In genomic region chr7:128209229-128210035, GRCh38 we compare ENCODE assay signal across 9 cellular contexts. TPM values are rescaled to one million over a fixed set of nuclear protein-coding genes. Genes with fewer than 3 reads are reported as not detected.
DNase-seq lines count a peak whose midpoint lies in the region; ATAC-seq and TF ChIP-seq lines count a peak whose summit lies in the region.
"Had no signal": no experiment of that assay in that cellular context is flagged by ENCODE, and none has a peak within 500 bp of the region (broad histone marks: within the 10 kb centered on the region; RNA-seq: fewer than 3 reads in every experiment).

No MANE protein-coding gene starts in this region.

- H3K27ac ChIP-seq in upper lobe of right lung: no peak overlapping the region

- H3K9me3 ChIP-seq in upper lobe of right lung: no peaks in the 10 kb centered on the region

- peaks cover 50% of the 10 kb centered on the region for H3K27me3 Mint-ChIP-seq in activated naive CD4-positive, alpha-beta T cell treated with anti-CD3 and anti-CD28 coated beads, Interleukin-2, amount 10 ng/mL, durations not matched to agents 7 days and 5 days
- H3K27me3 Mint-ChIP-seq in glutamatergic neuron (ENCODE audit: unreplicated experiment): peaks cover 7% of the 10 kb centered on the region

- H3K36me3 ChIP-seq in upper lobe of right lung: no peaks in the 10 kb centered on the region

- no peaks in the 10 kb centered on the region for H3K9me3 Mint-ChIP-seq in activated naive CD4-positive, alpha-beta T cell treated with anti-CD3 and anti-CD28 coated beads, Interleukin-2, amount 10 ng/mL, durations not matched to agents 7 days and 5 days
- H3K9me3 Mint-ChIP-seq in glutamatergic neuron (ENCODE audit: unreplicated experiment): peaks cover 1% of the 10 kb centered on the region

- H3K4me3 ChIP-seq in upper lobe of right lung: no peak overlapping the region

- H3K4me1 Mint-ChIP-seq in activated naive CD4-positive, alpha-beta T cell treated with anti-CD3 and anti-CD28 coated beads, Interleukin-2, amount 10 ng/mL, durations not matched to agents 7 days and 5 days: no peaks in the 10 kb centered on the region
- H3K4me1 Mint-ChIP-seq in glutamatergic neuron (ENCODE audit: low read depth, unreplicated experiment): peaks cover 3% of the 10 kb centered on the region

- no peaks in the 10 kb centered on the region for H3K4me1 ChIP-seq in upper lobe of right lung

- peak; percentile 60 for ATAC-seq in GM19455 (IDR thresholded peaks at IDR 0.05; ENCODE audit: unreplicated experiment)
- ATAC-seq in SK-N-SH treated with all-trans-retinoic acid at 6 μM for 48 hours: peak; percentile 86
- peak; percentile 96 for ATAC-seq in upper lobe of right lung

- DNase-seq in CMK (ENCODE audit: low read depth) (peak; percentile 32), M059J (ENCODE audit: low read depth) (peak; percentile 69), glutamatergic neuron (peak; percentile 72), posterior cingulate gyrus (peak; percentile 42 to 96 (median 72)), upper lobe of right lung (peak; percentile 78)
- peak; percentile 74 for DNase-seq in activated naive CD4-positive, alpha-beta T cell treated with anti-CD3 and anti-CD28 coated beads, Interleukin-2, amount 10 ng/mL, durations not matched to agents 7 days and 5 days

- peaks cover 31% of the 10 kb centered on the region for H3K27me3 ChIP-seq in upper lobe of right lung

- intact Hi-C loops in posterior cingulate gyrus (cut with DNase I): loop anchor here (1.0 to 10.0 kb wide), 4 partner anchors 74 to 501 kb away; no protein-coding TSS in a partner anchor
- intact Hi-C loops in upper lobe of right lung (cut with DNase I): loop anchor here (5.0 kb wide), 1 partner anchor 72 kb away; no protein-coding TSS in a partner anchor

- TF ChIP-seq CTCF in glutamatergic neuron (IDR thresholded peaks at IDR 0.05; ENCODE audit: partially characterized antibody, unreplicated experiment) (peak; percentile 96), upper lobe of right lung (IDR thresholded peaks at IDR 0.05) (peak; percentile 96)

- H3K27ac Mint-ChIP-seq in activated naive CD4-positive, alpha-beta T cell treated with anti-CD3 and anti-CD28 coated beads, Interleukin-2, amount 10 ng/mL, durations not matched to agents 7 days and 5 days: no peak overlapping the region
- no peak overlapping the region for H3K27ac Mint-ChIP-seq in glutamatergic neuron (ENCODE audit: unreplicated experiment)

- no peak overlapping the region for H3K4me3 Mint-ChIP-seq in activated naive CD4-positive, alpha-beta T cell treated with anti-CD3 and anti-CD28 coated beads, Interleukin-2, amount 10 ng/mL, durations not matched to agents 7 days and 5 days
- H3K4me3 Mint-ChIP-seq in glutamatergic neuron (ENCODE audit: unreplicated experiment): no peak overlapping the region

- CTCF ChIA-PET in activated naive CD4-positive, alpha-beta T cell treated with anti-CD3 and anti-CD28 coated beads, Interleukin-2, amount 10 ng/mL, durations not matched to agents 7 days and 5 days (lab: Charles Lee): interaction anchor here (0.6 to 9.4 kb wide), 48 partner anchors 10 to 959 kb away, joined by 3 to 161 read pairs (median 4); no protein-coding TSS in a partner anchor

- no peaks in the 10 kb centered on the region for H3K36me3 Mint-ChIP-seq in activated naive CD4-positive, alpha-beta T cell treated with anti-CD3 and anti-CD28 coated beads, Interleukin-2, amount 10 ng/mL, durations not matched to agents 7 days and 5 days
- peaks cover 6% of the 10 kb centered on the region for H3K36me3 Mint-ChIP-seq in glutamatergic neuron (ENCODE audit: unreplicated experiment)

TF ChIP-seq in SK-N-SH treated with all-trans-retinoic acid at 6 μM for 48 hours, 23 proteins besides CTCF, POLR2A, EP300 and RAD21:
- TF ChIP-seq, protein P1, sequence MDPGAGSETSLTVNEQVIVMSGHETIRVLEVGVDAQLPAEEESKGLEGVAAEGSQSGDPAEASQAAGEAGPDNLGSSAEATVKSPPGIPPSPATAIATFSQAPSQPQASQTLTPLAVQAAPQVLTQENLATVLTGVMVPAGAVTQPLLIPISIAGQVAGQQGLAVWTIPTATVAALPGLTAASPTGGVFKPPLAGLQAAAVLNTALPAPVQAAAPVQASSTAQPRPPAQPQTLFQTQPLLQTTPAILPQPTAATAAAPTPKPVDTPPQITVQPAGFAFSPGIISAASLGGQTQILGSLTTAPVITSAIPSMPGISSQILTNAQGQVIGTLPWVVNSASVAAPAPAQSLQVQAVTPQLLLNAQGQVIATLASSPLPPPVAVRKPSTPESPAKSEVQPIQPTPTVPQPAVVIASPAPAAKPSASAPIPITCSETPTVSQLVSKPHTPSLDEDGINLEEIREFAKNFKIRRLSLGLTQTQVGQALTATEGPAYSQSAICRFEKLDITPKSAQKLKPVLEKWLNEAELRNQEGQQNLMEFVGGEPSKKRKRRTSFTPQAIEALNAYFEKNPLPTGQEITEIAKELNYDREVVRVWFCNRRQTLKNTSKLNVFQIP (CRISPR knock-in tag; IDR thresholded peaks at IDR 0.05; ENCODE audit: borderline replicate concordance, low read depth): no peak
- peak; percentile 71; the same call in 1 of the 2 replicates for TF ChIP-seq TCF4 (CRISPR knock-in tag; IDR thresholded peaks at IDR 0.05; ENCODE audit: borderline replicate concordance)
- TF ChIP-seq, protein P2, sequence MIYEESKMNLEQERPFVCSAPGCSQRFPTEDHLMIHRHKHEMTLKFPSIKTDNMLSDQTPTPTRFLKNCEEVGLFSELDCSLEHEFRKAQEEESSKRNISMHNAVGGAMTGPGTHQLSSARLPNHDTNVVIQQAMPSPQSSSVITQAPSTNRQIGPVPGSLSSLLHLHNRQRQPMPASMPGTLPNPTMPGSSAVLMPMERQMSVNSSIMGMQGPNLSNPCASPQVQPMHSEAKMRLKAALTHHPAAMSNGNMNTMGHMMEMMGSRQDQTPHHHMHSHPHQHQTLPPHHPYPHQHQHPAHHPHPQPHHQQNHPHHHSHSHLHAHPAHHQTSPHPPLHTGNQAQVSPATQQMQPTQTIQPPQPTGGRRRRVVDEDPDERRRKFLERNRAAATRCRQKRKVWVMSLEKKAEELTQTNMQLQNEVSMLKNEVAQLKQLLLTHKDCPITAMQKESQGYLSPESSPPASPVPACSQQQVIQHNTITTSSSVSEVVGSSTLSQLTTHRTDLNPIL (CRISPR knock-in tag; IDR thresholded peaks at IDR 0.05; ENCODE audit: low read depth): no peak

RNA-seq across cellular contexts. Expression of gene LEP, which starts 31.6 kb away (rescaled TPM):
- total RNA-seq in M059J (2014; rRNA removed; shearing (Covaris generic)): not detected in 2 replicates
- total RNA-seq in glutamatergic neuron (ENCODE audit: unreplicated experiment) (not detected), upper lobe of right lung (not detected)
- total RNA-seq: T-helper 1 cell treated with Interleukin-12 subunit alpha and Interleukin-12 subunit beta and Interleukin-4 antibody, amounts not matched to agents 30 ng/mL and 1 ng/mL, for 36 hours had no signal
